In genomic region chr2:111178296-111178695, GRCh38 we compare ENCODE assay signal across 20 cellular contexts.
"Had no signal": no experiment of that assay in that cellular context is flagged by ENCODE, and none has a peak within 500 bp of the region (broad histone marks: within the 10 kb centered on the region; RNA-seq: fewer than 3 reads in every experiment).

No MANE protein-coding gene starts in this region.

- H3K36me3 ChIP-seq: upper lobe of left lung had no signal

- ATAC-seq: activated CD4-positive, alpha-beta T cell treated with anti-CD3 and anti-CD28 coated beads for 36 hours; activated CD8-positive, alpha-beta T cell treated with anti-CD3 and anti-CD28 coated beads, Interleukin-2, amount 10 ng/mL, durations not matched to agents 7 days and 5 days; naive thymus-derived CD8-positive, alpha-beta T cell; right cardiac atrium had no signal

- H3K27me3 ChIP-seq: upper lobe of left lung had no signal

- DNase-seq: activated CD4-positive, alpha-beta T cell treated with anti-CD3 and anti-CD28 coated beads for 36 hours; activated CD4-positive, CD25-positive, alpha-beta regulatory T cell; activated CD8-positive, alpha-beta T cell treated with anti-CD3 and anti-CD28 coated beads, Interleukin-2, amount 10 ng/mL, durations not matched to agents 7 days and 5 days; activated effector memory CD4-positive, alpha-beta T cell treated with Interleukin-2 at 50 U/mL for 16 hours; activated naive CD4-positive, alpha-beta T cell treated with Interleukin-2 at 50 U/mL for 16 hours; anterior cingulate cortex; effector CD8-positive, alpha-beta T cell; left cardiac atrium; midbrain; naive thymus-derived CD8-positive, alpha-beta T cell; nucleus accumbens; posterior cingulate gyrus; right cardiac atrium; stimulated activated CD4-positive, alpha-beta T cell treated with anti-CD3 and anti-CD28 coated beads, Interleukin-12 subunit alpha, Interleukin-12 subunit beta, amount 100 ng/mL, for 4 hours; stimulated activated CD4-positive, alpha-beta T cell treated with anti-CD3 and anti-CD28 coated beads, Interleukin-4, amount 100 ng/mL, for 1 hour; substantia nigra; upper lobe of left lung had no signal

- FAIRE-seq: colon, frontal cortex, keratinocyte had no signal

- H3K9me3 ChIP-seq: upper lobe of left lung had no signal

- H3K4me3 ChIP-seq: upper lobe of left lung had no signal

- H3K27ac ChIP-seq: upper lobe of left lung had no signal
